8 cellular contexts compared by ENCODE assay signal in genomic region chr11:14520086-14520901, GRCh38. TPM values are rescaled to one million over a fixed set of nuclear protein-coding genes. Genes with fewer than 3 reads are reported as not detected.
DNase-seq lines count a peak whose midpoint lies in the region; ATAC-seq and TF ChIP-seq lines count a peak whose summit lies in the region.

TSS of gene PSMA1 (minus strand) at chr11:14520386. CDS start at chr11:14520299, 87 bp downstream.

- no peaks in the 10 kb centered on the region for H3K9me3 ChIP-seq in right lobe of liver

- DNase-seq in CD1c-positive myeloid dendritic cell (ENCODE audit: extremely low spot score): peak; percentile 97
- peak; percentile 97 for DNase-seq in NCI-H82 (lab: John Stamatoyannopoulos, UW)
- DNase-seq in activated CD4-positive, alpha-beta T cell treated with anti-CD3 and anti-CD28 coated beads, Interleukin-2, amount 50 U/mL, for 48 hours: peak; percentile 92 to 96
- DNase-seq in dorsolateral prefrontal cortex: peak; percentile 86 to 97 (median 94)
- DNase-seq in right lobe of liver: peak; percentile 95 to 96 (median 96)
- peak; percentile 86 to 92 for DNase-seq in stimulated activated CD4-positive, alpha-beta T cell treated with anti-CD3 and anti-CD28 coated beads, Interleukin-4, amount 100 ng/mL, for 4 hours

- intact Hi-C loops in dorsolateral prefrontal cortex (cut with DNase I) (loop anchor here (5.0 kb wide), 1 partner anchor 372 kb away; the partner anchor contains the start of gene CYP2R1 (in 2 of the 2)), right lobe of liver (cut with DNase I) (loop anchor here in 1 of 2 donors (10.0 kb wide), 1 partner anchor 375 kb away; the partner anchor contains the start of gene CYP2R1)

- H3K27ac ChIP-seq in dorsolateral prefrontal cortex (peak within 1 kb of the TSS; percentile 30 to 96 (median 88)), right lobe of liver (peak within 1 kb of the TSS; percentile 79 to 91 (median 80))

- WGBS in right lobe of liver (ENCODE audit: insufficient coverage, low coverage, low lambda C conversion rate, missing lambda C conversion rate): under 1% methylated on average over 25 of the region's 55 CpGs

- no peaks in the 10 kb centered on the region for H3K27me3 ChIP-seq in dorsolateral prefrontal cortex
- no peaks in the 10 kb centered on the region for H3K27me3 ChIP-seq in right lobe of liver

- H3K36me3 ChIP-seq in right lobe of liver: peaks cover 0 to 29% (median 13%) of the 10 kb centered on the region in 4 donors

- H3K4me3 ChIP-seq in dorsolateral prefrontal cortex (peak within 1 kb of the TSS; percentile 67 to 99 (median 92)), right lobe of liver (peak within 1 kb of the TSS; percentile 46 to 87 (median 68))

- peak; percentile 91 for ATAC-seq in GM19397 (IDR thresholded peaks at IDR 0.05; ENCODE audit: unreplicated experiment)
- ATAC-seq in HG03571 (IDR thresholded peaks at IDR 0.05; ENCODE audit: unreplicated experiment): peak; percentile 95
- peak; percentile 94 to 98 (median 96) for ATAC-seq in right lobe of liver

- peak; percentile 90 for TF ChIP-seq POLR2A in right lobe of liver (IDR thresholded peaks at IDR 0.05)

- TF ChIP-seq CTCF in dorsolateral prefrontal cortex (IDR thresholded peaks at IDR 0.05 in 54 of 56, conservative IDR thresholded peaks at IDR 0.05 in 2 of 56; ENCODE audit: low read depth in 1 of 56, partially characterized antibody in 56 of 56) (peak in 53 of 56 donors; percentile 31 to 74 (median 59)), right lobe of liver (IDR thresholded peaks at IDR 0.05) (peak; percentile 27 to 80 (median 36))

- peaks cover 0 to 10% (median 4%) of the 10 kb centered on the region in 4 donors for H3K4me1 ChIP-seq in right lobe of liver

RNA-seq across cellular contexts. Expression of gene PSMA1, which starts in this region (rescaled TPM):
- 100 to 1,000 TPM in 48 of 120 experiments, 10 to 100 TPM in 72; 58.7 to 127 (median 94.6) TPM for total RNA-seq in dorsolateral prefrontal cortex
- total RNA-seq in right lobe of liver: 10 to 100 TPM; 69.4 to 95.1 (median 90.7) TPM

Comparison
In these comparisons a context has a peak if more than half of its experiments do, and no peak if none do; other contexts are left out.
1. Peak in every context shown above with its lines: DNase-seq, ATAC-seq, H3K4me3 ChIP-seq and H3K27ac ChIP-seq.